ENCODE assay signal across 29 cellular contexts in the genomic region with DNA sequence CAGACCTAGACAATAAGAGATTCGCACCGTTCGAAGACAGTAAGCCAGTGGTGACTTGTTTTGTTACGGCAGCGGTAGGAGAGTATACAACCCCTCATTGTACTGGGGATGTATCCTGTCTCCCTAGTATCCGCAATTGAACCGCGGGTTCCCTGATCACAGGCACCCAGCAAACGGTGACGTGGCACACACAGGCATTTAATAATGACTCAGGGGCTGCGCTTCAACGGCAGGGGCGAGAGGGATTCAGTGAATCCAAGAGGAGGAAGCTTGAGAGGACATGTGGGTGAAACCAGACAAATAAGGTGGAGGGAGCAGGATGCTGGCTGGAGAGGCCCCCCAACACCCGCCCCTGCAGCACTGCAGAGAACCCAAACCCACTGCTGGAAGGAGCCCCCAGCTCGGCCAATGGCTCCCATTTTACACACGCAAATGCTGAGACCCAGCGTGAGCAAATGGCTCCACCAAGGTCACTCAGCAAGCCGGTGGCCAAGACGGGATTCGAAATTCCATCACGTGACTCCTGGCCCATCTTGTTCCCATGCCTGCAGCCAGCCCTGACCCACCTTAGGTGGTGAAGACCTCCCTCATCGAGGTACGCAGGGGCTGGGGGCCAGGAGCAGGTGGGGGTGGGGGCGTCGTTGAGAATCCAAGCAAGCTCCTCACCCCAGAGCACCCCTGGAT.
DNase-seq lines count a peak whose midpoint lies in the region; ATAC-seq, FAIRE-seq and TF ChIP-seq lines count a peak whose summit lies in the region.
"Had no signal": no experiment of that assay in that cellular context is flagged by ENCODE, and none has a peak within 500 bp of the region (broad histone marks: within the 10 kb centered on the region; RNA-seq: fewer than 3 reads in every experiment).

No MANE protein-coding gene starts in this region.

- H3K36me3 ChIP-seq in bronchial epithelial cell (ENCODE audit: control insufficient read depth, insufficient read depth, low read length) = no peaks in the 10 kb centered on the region
- H3K36me3 ChIP-seq: ascending aorta, left lung, neutrophil, Peyer's patch, prostate gland, upper lobe of right lung had no signal

- no peak overlapping the region for H3K4me3 ChIP-seq in bronchial epithelial cell (ENCODE audit: low read depth, low read length)
- H3K4me3 ChIP-seq: ascending aorta, GM12878, left lung, Peyer's patch, prostate gland, upper lobe of right lung had no signal

- DNase-seq in HT1080 (ENCODE audit: low read depth) (peak; percentile 90), RPMI7951 (ENCODE audit: low read depth) (peak; percentile 52), bronchial epithelial cell (ENCODE audit: low read depth) (no peak), NCI-H510A treated with DMSO at 0.1 percent for 48 hours (lab: John Stamatoyannopoulos, UW) (no peak), NCI-H774 (lab: John Stamatoyannopoulos, UW) (no peak)
- DNase-seq: activated CD8-positive, alpha-beta T cell treated with anti-CD3 and anti-CD28 coated beads, Interleukin-2, amount 10 ng/mL, durations not matched to agents 7 days and 5 days; activated effector memory CD4-positive, alpha-beta T cell treated with Interleukin-2 at 50 U/mL for 16 hours; activated naive CD8-positive, alpha-beta T cell treated with anti-CD3 and anti-CD28 coated beads for 36 hours; Calu3; dermis blood vessel endothelial cell; DMS79 treated with DMSO at 0.1 percent for 48 hours; GOT3; Kasumi-1; left lung; mesendoderm; NCI-H1048; NCI-H1694 treated with DMSO at 0.1 percent for 48 hours; NCI-H2171 treated with DMSO at 0.1 percent for 48 hours; Peyer's patch; stimulated activated CD4-positive, alpha-beta T cell treated with anti-CD3 and anti-CD28 coated beads, Interleukin-15, amount 100 ng/mL, for 24 hours; stimulated activated naive B cell treated with anti-CD40 and anti-IgM and Interleukin-4, amounts not matched to agents 10 μg/mL and 1 μg/mL and 100 μg/mL, for 72 hours; T-helper 1 cell; upper lobe of right lung had no signal

- TF ChIP-seq CTCF in bronchial epithelial cell (IDR thresholded peaks at IDR 0.05; ENCODE audit: insufficient read depth, low read length, severe bottlenecking) = no peak

- ATAC-seq in GM18519 (IDR thresholded peaks at IDR 0.05; ENCODE audit: low FRiP score, unreplicated experiment) (no peak), GM18873 (IDR thresholded peaks at IDR 0.05; ENCODE audit: low FRiP score, unreplicated experiment) (no peak)
- ATAC-seq: activated CD8-positive, alpha-beta T cell treated with anti-CD3 and anti-CD28 coated beads, Interleukin-2, amount 10 ng/mL, durations not matched to agents 7 days and 5 days; GM12878; left lung; stimulated activated naive B cell treated with anti-CD40 and anti-IgM and Interleukin-4, amounts not matched to agents 10 μg/mL and 1 μg/mL and 100 μg/mL, for 72 hours; upper lobe of right lung had no signal

- peak; percentile 85 for FAIRE-seq in bronchial epithelial cell (lab: Jason Lieb, UNC)
- FAIRE-seq: GM12878 had no signal

- H3K27me3 ChIP-seq in bronchial epithelial cell (ENCODE audit: control insufficient read depth, insufficient read depth, low read length) = peaks cover 2% of the 10 kb centered on the region
- H3K27me3 ChIP-seq: ascending aorta, left lung, neutrophil, Peyer's patch, upper lobe of right lung had no signal

Comparison
In these comparisons a context has a peak if more than half of its experiments do, and no peak if none do; other contexts are left out.
1. DNase-seq: peak in HT1080 (single experiment) and RPMI7951 (single experiment); none in bronchial epithelial cell (single experiment), NCI-H510A treated with DMSO at 0.1 percent for 48 hours (single experiment) and NCI-H774 (single experiment).